8 cellular contexts compared by ENCODE assay signal in genomic region chr1:43367904-43368645, GRCh38. TPM values are rescaled to one million over a fixed set of nuclear protein-coding genes. Genes with fewer than 3 reads are reported as not detected.
A peak's percentile ranks its signal among the peaks of the same experiment; 100 is the strongest.
DNase-seq lines count a peak whose midpoint lies in the region; FAIRE-seq and TF ChIP-seq lines count a peak whose summit lies in the region.

Gene ELOVL1, minus strand, starts transcription at chr1:43368011. Its CDS starts 2,402 bp downstream, at chr1:43365609.

- peaks cover 4% of the 10 kb centered on the region for H3K27me3 Mint-ChIP-seq in neural progenitor cell (ENCODE audit: insufficient read depth, low read depth)

- H3K27me3 ChIP-seq in MG63: no peaks in the 10 kb centered on the region
- H3K27me3 ChIP-seq in neural progenitor cell: no peaks in the 10 kb centered on the region

- peak within 1 kb of the TSS; percentile 80 for H3K27ac Mint-ChIP-seq in neural progenitor cell

- H3K4me2 ChIP-seq in neural progenitor cell: peak within 1 kb of the TSS; percentile 96

- H3K9me3 ChIP-seq in MG63 (no peaks in the 10 kb centered on the region), neural progenitor cell (ENCODE audit: low read depth) (no peaks in the 10 kb centered on the region)

- TF ChIP-seq POLR2A in H54 (IDR thresholded peaks at IDR 0.05; ENCODE audit: low read depth, low read length): peak; percentile 87

- peaks cover 39% of the 10 kb centered on the region for H3K36me3 ChIP-seq in MG63
- H3K36me3 ChIP-seq in neural progenitor cell: no peaks in the 10 kb centered on the region

- H3K79me2 ChIP-seq in neural progenitor cell (ENCODE audit: low read depth): peaks cover 5% of the 10 kb centered on the region

- H3K9me3 Mint-ChIP-seq in neural progenitor cell: no peaks in the 10 kb centered on the region

- H3K27ac ChIP-seq in neural progenitor cell: peak within 1 kb of the TSS; percentile 85

- H3K4me3 ChIP-seq in MG63 (peak within 1 kb of the TSS; percentile 59), fibroblast of villous mesenchyme (ENCODE audit: low read depth, low read length) (peak within 1 kb of the TSS; percentile 75), neural progenitor cell (peak within 1 kb of the TSS; percentile 74)

- H3K4me1 Mint-ChIP-seq in neural progenitor cell: peaks cover 17% of the 10 kb centered on the region

- peak within 1 kb of the TSS; percentile 85 for H3K4me3 Mint-ChIP-seq in neural progenitor cell

- TF ChIP-seq CTCF in fibroblast of villous mesenchyme (IDR thresholded peaks at IDR 0.05; ENCODE audit: insufficient read depth, low read depth, low read length): peak; percentile 25
- no peak for TF ChIP-seq CTCF in neural progenitor cell (IDR thresholded peaks at IDR 0.05)

- H4K20me1 ChIP-seq in neural progenitor cell (ENCODE audit: low read depth): peaks cover 6% of the 10 kb centered on the region

- peaks cover 22% of the 10 kb centered on the region for H3K4me1 ChIP-seq in neural progenitor cell

- peak within 1 kb of the TSS; percentile 51 for H2AFZ ChIP-seq in neural progenitor cell (replicated peaks)

- H3F3A ChIP-seq in neural progenitor cell (ENCODE audit: low read depth): peaks cover 20% of the 10 kb centered on the region

- H3K36me3 Mint-ChIP-seq in neural progenitor cell: peaks cover 20% of the 10 kb centered on the region

- H3K9ac ChIP-seq in neural progenitor cell: peak within 1 kb of the TSS; percentile 70

- DNase-seq in ELR (ENCODE audit: low read depth): peak; percentile 89
- peak; percentile 81 for DNase-seq in H54 (ENCODE audit: insufficient read length, low spot score)
- DNase-seq in MG63: peak; percentile 94
- peak; percentile 73 to 84 for DNase-seq in SHP77 (lab: John Stamatoyannopoulos, UW)
- DNase-seq in activated effector memory CD4-positive, alpha-beta T cell treated with anti-CD3 and anti-CD28 coated beads, Interleukin-2, amount 50 U/mL, for 16 hours: peak; percentile 95
- peak; percentile 89 for DNase-seq in fibroblast of villous mesenchyme (ENCODE audit: low read depth)
- DNase-seq in neural progenitor cell (ENCODE audit: low spot score): peak; percentile 96
- peak; percentile 70 for DNase-seq in stromal cell of bone marrow (ENCODE audit: low read depth)

- FAIRE-seq in H54 (lab: Jason Lieb, UNC): no peak

RNA-seq across cellular contexts. Expression of gene ELOVL1, which starts in this region (rescaled TPM):
- 101 and 118 TPM in 2 replicates for total RNA-seq in MG63 (2014; rRNA removed; shearing (Covaris generic); ENCODE audit: low replicate concordance)
- total RNA-seq in fibroblast of villous mesenchyme (43.2 and 51.0 TPM in 2 replicates), neural progenitor cell (ENCODE audit: low replicate concordance) (5.6 and 11.9 TPM in 2 replicates)

Comparison
In these comparisons a context has a peak if more than half of its experiments do, and no peak if none do; other contexts are left out.
1. Peak in every context shown above with its lines: DNase-seq, H3K4me3 ChIP-seq and H3K27ac ChIP-seq.